In the genomic region with DNA sequence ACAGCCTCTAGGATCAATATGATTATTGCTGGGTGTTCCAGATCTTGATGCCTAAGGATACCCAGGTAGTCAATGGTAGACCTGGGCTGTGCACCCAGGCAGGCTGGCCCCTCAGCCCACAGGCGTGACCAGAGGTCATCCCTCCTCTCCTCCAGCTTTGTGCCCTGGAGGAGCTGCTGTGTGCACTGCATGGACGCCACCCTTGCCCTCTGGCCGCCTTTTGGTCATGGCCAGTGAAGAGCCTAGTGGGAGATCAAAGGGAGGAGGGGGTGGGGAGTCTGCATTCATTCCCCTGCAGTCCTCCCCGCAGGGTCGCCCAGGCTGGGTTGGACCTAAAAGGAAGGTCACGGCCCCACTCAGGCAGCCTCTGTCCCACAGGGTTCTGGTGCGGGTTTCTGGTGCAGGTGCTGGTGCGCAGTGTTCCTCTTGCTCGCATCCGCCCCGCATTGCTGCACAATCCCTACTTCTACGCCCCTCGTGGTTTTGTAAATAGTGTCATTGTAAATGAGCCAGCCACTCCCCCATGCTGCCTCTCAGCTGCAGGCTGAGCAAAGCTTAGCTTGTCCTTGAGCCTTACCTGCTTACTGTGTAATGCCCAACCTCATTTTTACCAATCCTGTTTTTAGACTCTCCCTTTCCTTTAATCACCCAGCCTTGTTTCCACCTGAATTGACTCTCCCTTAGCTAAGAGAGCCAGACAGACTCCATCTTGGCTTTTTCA, we compare ENCODE assay signal across 1 cellular context.
TF ChIP-seq lines count a peak whose summit lies in the region.

No MANE protein-coding gene starts in this region.

TF ChIP-seq in HepG2, 621 proteins besides CTCF, POLR2A, EP300 and RAD21 (continued from another document and continues in another):
- 0 out of 2 replicates have a peak, but pooled peaks have one; percentile 16 for TF ChIP-seq EED (CRISPR knock-in tag; IDR thresholded peaks at IDR 0.05)
- 0 out of 2 replicates have a peak, but pooled peaks have one; percentile 86 for TF ChIP-seq ZNF775 (CRISPR knock-in tag; IDR thresholded peaks at IDR 0.05; ENCODE audit: borderline replicate concordance)
- peak; percentile 66 for TF ChIP-seq PHF8 (CRISPR knock-in tag; IDR thresholded peaks at IDR 0.05)
- peak; percentile 97; the same call in 1 of the 2 replicates for TF ChIP-seq SMAD1 (CRISPR knock-in tag; IDR thresholded peaks at IDR 0.05; ENCODE audit: borderline replicate concordance, low read depth)
- no peak; the same call in none of the 2 replicates for TF ChIP-seq CCDC6 (CRISPR knock-in tag; IDR thresholded peaks at IDR 0.05)
- TF ChIP-seq ZNF446 (CRISPR knock-in tag; IDR thresholded peaks at IDR 0.05) = no peak
- TF ChIP-seq E2F2 (CRISPR knock-in tag; IDR thresholded peaks at IDR 0.05; ENCODE audit: borderline replicate concordance) = peak; percentile 52; the same call in 1 of the 2 replicates
- TF ChIP-seq ZFYVE20 (CRISPR knock-in tag; IDR thresholded peaks at IDR 0.05; ENCODE audit: borderline replicate concordance, low read depth) = no peak
- TF ChIP-seq ZNF687 (CRISPR knock-in tag; IDR thresholded peaks at IDR 0.05) = peak; percentile 100
- TF ChIP-seq, protein P1, sequence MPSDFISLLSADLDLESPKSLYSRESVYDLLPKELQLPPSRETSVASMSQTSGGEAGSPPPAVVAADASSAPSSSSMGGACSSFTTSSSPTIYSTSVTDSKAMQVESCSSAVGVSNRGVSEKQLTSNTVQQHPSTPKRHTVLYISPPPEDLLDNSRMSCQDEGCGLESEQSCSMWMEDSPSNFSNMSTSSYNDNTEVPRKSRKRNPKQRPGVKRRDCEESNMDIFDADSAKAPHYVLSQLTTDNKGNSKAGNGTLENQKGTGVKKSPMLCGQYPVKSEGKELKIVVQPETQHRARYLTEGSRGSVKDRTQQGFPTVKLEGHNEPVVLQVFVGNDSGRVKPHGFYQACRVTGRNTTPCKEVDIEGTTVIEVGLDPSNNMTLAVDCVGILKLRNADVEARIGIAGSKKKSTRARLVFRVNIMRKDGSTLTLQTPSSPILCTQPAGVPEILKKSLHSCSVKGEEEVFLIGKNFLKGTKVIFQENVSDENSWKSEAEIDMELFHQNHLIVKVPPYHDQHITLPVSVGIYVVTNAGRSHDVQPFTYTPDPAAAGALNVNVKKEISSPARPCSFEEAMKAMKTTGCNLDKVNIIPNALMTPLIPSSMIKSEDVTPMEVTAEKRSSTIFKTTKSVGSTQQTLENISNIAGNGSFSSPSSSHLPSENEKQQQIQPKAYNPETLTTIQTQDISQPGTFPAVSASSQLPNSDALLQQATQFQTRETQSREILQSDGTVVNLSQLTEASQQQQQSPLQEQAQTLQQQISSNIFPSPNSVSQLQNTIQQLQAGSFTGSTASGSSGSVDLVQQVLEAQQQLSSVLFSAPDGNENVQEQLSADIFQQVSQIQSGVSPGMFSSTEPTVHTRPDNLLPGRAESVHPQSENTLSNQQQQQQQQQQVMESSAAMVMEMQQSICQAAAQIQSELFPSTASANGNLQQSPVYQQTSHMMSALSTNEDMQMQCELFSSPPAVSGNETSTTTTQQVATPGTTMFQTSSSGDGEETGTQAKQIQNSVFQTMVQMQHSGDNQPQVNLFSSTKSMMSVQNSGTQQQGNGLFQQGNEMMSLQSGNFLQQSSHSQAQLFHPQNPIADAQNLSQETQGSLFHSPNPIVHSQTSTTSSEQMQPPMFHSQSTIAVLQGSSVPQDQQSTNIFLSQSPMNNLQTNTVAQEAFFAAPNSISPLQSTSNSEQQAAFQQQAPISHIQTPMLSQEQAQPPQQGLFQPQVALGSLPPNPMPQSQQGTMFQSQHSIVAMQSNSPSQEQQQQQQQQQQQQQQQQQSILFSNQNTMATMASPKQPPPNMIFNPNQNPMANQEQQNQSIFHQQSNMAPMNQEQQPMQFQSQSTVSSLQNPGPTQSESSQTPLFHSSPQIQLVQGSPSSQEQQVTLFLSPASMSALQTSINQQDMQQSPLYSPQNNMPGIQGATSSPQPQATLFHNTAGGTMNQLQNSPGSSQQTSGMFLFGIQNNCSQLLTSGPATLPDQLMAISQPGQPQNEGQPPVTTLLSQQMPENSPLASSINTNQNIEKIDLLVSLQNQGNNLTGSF (CRISPR knock-in tag; IDR thresholded peaks at IDR 0.05) = peak; percentile 75
- TF ChIP-seq ZNF207 (IDR thresholded peaks at IDR 0.05; ENCODE audit: borderline replicate concordance) = no peak
- TF ChIP-seq MTA1 (CRISPR knock-in tag; IDR thresholded peaks at IDR 0.05; ENCODE audit: borderline replicate concordance) = peak; percentile 100
- TF ChIP-seq ZNF160 (CRISPR knock-in tag; IDR thresholded peaks at IDR 0.05) = peak; percentile 90
- TF ChIP-seq ZNF564 (CRISPR knock-in tag; IDR thresholded peaks at IDR 0.05) = peak; percentile 91; the same call in 1 of the 2 replicates
- TF ChIP-seq MBNL3 (CRISPR knock-in tag; conservative IDR thresholded peaks at IDR 0.05) = no peak
- TF ChIP-seq ZNF619 (CRISPR knock-in tag; IDR thresholded peaks at IDR 0.05) = peak; percentile 96
- TF ChIP-seq ZNF264 (CRISPR knock-in tag; IDR thresholded peaks at IDR 0.05) = peak; percentile 96
- TF ChIP-seq ZFP36L1 (CRISPR knock-in tag; IDR thresholded peaks at IDR 0.05) = peak; percentile 95; the same call in 1 of the 2 replicates
- TF ChIP-seq, protein P2, sequence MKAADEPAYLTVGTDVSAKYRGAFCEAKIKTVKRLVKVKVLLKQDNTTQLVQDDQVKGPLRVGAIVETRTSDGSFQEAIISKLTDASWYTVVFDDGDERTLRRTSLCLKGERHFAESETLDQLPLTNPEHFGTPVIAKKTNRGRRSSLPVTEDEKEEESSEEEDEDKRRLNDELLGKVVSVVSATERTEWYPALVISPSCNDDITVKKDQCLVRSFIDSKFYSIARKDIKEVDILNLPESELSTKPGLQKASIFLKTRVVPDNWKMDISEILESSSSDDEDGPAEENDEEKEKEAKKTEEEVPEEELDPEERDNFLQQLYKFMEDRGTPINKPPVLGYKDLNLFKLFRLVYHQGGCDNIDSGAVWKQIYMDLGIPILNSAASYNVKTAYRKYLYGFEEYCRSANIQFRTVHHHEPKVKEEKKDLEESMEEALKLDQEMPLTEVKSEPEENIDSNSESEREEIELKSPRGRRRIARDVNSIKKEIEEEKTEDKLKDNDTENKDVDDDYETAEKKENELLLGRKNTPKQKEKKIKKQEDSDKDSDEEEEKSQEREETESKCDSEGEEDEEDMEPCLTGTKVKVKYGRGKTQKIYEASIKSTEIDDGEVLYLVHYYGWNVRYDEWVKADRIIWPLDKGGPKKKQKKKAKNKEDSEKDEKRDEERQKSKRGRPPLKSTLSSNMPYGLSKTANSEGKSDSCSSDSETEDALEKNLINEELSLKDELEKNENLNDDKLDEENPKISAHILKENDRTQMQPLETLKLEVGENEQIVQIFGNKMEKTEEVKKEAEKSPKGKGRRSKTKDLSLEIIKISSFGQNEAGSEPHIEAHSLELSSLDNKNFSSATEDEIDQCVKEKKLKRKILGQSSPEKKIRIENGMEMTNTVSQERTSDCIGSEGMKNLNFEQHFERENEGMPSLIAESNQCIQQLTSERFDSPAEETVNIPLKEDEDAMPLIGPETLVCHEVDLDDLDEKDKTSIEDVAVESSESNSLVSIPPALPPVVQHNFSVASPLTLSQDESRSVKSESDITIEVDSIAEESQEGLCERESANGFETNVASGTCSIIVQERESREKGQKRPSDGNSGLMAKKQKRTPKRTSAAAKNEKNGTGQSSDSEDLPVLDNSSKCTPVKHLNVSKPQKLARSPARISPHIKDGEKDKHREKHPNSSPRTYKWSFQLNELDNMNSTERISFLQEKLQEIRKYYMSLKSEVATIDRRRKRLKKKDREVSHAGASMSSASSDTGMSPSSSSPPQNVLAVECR (CRISPR knock-in tag; IDR thresholded peaks at IDR 0.05; ENCODE audit: borderline replicate concordance) = peak; percentile 95
- TF ChIP-seq RXRB (CRISPR knock-in tag; IDR thresholded peaks at IDR 0.05; ENCODE audit: borderline replicate concordance) = peak; percentile 99
- peak; percentile 78 for TF ChIP-seq KMT2A (CRISPR knock-in tag; IDR thresholded peaks at IDR 0.05)
- peak; percentile 92 for TF ChIP-seq AKAP8 (CRISPR knock-in tag; IDR thresholded peaks at IDR 0.05)
- TF ChIP-seq BATF2 (CRISPR knock-in tag; IDR thresholded peaks at IDR 0.05) = no peak
- TF ChIP-seq, protein P3, sequence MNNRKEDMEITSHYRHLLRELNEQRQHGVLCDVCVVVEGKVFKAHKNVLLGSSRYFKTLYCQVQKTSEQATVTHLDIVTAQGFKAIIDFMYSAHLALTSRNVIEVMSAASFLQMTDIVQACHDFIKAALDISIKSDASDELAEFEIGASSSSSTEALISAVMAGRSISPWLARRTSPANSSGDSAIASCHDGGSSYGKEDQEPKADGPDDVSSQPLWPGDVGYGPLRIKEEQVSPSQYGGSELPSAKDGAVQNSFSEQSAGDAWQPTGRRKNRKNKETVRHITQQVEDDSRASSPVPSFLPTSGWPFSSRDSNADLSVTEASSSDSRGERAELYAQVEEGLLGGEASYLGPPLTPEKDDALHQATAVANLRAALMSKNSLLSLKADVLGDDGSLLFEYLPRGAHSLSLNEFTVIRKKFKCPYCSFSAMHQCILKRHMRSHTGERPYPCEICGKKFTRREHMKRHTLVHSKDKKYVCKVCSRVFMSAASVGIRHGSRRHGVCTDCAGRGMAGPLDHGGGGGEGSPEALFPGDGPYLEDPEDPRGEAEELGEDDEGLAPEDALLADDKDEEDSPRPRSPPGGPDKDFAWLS (CRISPR knock-in tag; IDR thresholded peaks at IDR 0.05; ENCODE audit: borderline replicate concordance) = peak; percentile 96
- TF ChIP-seq NFIB (CRISPR knock-in tag; IDR thresholded peaks at IDR 0.05; ENCODE audit: borderline replicate concordance) = no peak
- TF ChIP-seq SIX1 (CRISPR knock-in tag; IDR thresholded peaks at IDR 0.05; ENCODE audit: borderline replicate concordance) = peak; percentile 79
- TF ChIP-seq TERF1 (CRISPR knock-in tag; IDR thresholded peaks at IDR 0.05) = no peak
- TF ChIP-seq NFYC (CRISPR knock-in tag; IDR thresholded peaks at IDR 0.05) = no peak; the same call in none of the 2 replicates
- no peak for TF ChIP-seq ZNF180 (CRISPR knock-in tag; IDR thresholded peaks at IDR 0.05; ENCODE audit: borderline replicate concordance, low read depth)
- TF ChIP-seq RCOR2 (CRISPR knock-in tag; IDR thresholded peaks at IDR 0.05) = peak; percentile 90
- TF ChIP-seq CEBPB (IDR thresholded peaks at IDR 0.05; ENCODE audit: borderline replicate concordance, low read depth, low read length) = peak; percentile 80
- no peak for TF ChIP-seq CBX2 (IDR thresholded peaks at IDR 0.05; ENCODE audit: low read depth, low read length)
- TF ChIP-seq CBX2 (CRISPR knock-in tag; IDR thresholded peaks at IDR 0.05; ENCODE audit: low read depth) = no peak
- TF ChIP-seq ZNF337 (CRISPR knock-in tag; IDR thresholded peaks at IDR 0.05; ENCODE audit: borderline replicate concordance, low read depth) = peak; percentile 96
- peak; percentile 80; the same call in 1 of the 2 replicates for TF ChIP-seq KLF6 (CRISPR knock-in tag; IDR thresholded peaks at IDR 0.05)
- TF ChIP-seq ZFX (CRISPR knock-in tag; IDR thresholded peaks at IDR 0.05; ENCODE audit: low read depth) = peak; percentile 85
- peak; percentile 96 for TF ChIP-seq ZNF691 (CRISPR knock-in tag; IDR thresholded peaks at IDR 0.05; ENCODE audit: borderline replicate concordance, low read depth)
- peak; percentile 96 for TF ChIP-seq ISL2 (CRISPR knock-in tag; IDR thresholded peaks at IDR 0.05)
